In genomic region chr5:111194053-111194452, GRCh38 we compare ENCODE assay signal across 28 cellular contexts. TPM values are rescaled to one million over a fixed set of nuclear protein-coding genes. Genes with fewer than 3 reads are reported as not detected.
DNase-seq lines count a peak whose midpoint lies in the region; ATAC-seq and TF ChIP-seq lines count a peak whose summit lies in the region.
"Had no signal": no experiment of that assay in that cellular context is flagged by ENCODE, and none has a peak within 500 bp of the region (broad histone marks: within the 10 kb centered on the region; RNA-seq: fewer than 3 reads in every experiment).

No MANE protein-coding gene starts in this region.

- peak; percentile 52 for ATAC-seq in GM23338
- ATAC-seq in WTC11: peak; percentile 61; the same call in 1 of the 2 replicates
- ATAC-seq: A549, GM12878 had no signal

- no peaks in the 10 kb centered on the region for H3K9me3 Mint-ChIP-seq in GM23338
- H3K9me3 Mint-ChIP-seq in WTC11: no peaks in the 10 kb centered on the region
- H3K9me3 Mint-ChIP-seq in neural progenitor cell: no peaks in the 10 kb centered on the region
- H3K9me3 Mint-ChIP-seq in osteocyte (ENCODE audit: unreplicated experiment): no peaks in the 10 kb centered on the region
- H3K9me3 Mint-ChIP-seq: CD4-positive, CD25-positive, alpha-beta regulatory T cell; CD8-positive, alpha-beta memory T cell had no signal

- H3K9ac ChIP-seq in neural progenitor cell: no peak overlapping the region
- H3K9ac ChIP-seq: BLaER1 had no signal

- peaks cover 25% of the 10 kb centered on the region for H3K4me1 Mint-ChIP-seq in GM23338
- peaks cover 17% of the 10 kb centered on the region for H3K4me1 Mint-ChIP-seq in WTC11
- H3K4me1 Mint-ChIP-seq in neural progenitor cell: peaks cover 7% of the 10 kb centered on the region
- no peaks in the 10 kb centered on the region for H3K4me1 Mint-ChIP-seq in osteocyte (ENCODE audit: unreplicated experiment)
- H3K4me1 Mint-ChIP-seq: CD14-positive monocyte; CD4-positive, alpha-beta memory T cell; CD8-positive, alpha-beta memory T cell had no signal

- H3K27ac Mint-ChIP-seq in GM23338: no peak overlapping the region
- H3K27ac Mint-ChIP-seq in WTC11: peak overlapping the region; percentile 32; the same call in 1 of the 2 replicates
- no peak overlapping the region for H3K27ac Mint-ChIP-seq in neural progenitor cell
- H3K27ac Mint-ChIP-seq in osteocyte (ENCODE audit: unreplicated experiment): no peak overlapping the region
- H3K27ac Mint-ChIP-seq: CD14-positive monocyte; CD4-positive, alpha-beta memory T cell; CD8-positive, alpha-beta memory T cell had no signal

- H3K27me3 Mint-ChIP-seq in GM23338 (ENCODE audit: insufficient read depth, low read depth, poor library complexity) (no peaks in the 10 kb centered on the region), WTC11 (ENCODE audit: low read depth) (no peaks in the 10 kb centered on the region), neural progenitor cell (ENCODE audit: insufficient read depth, low read depth) (no peaks in the 10 kb centered on the region), osteocyte (ENCODE audit: unreplicated experiment) (peaks cover 56% of the 10 kb centered on the region)

- no peak overlapping the region for H2AFZ ChIP-seq in GM23338
- peak overlapping the region; percentile 8 for H2AFZ ChIP-seq in neural progenitor cell (replicated peaks)

- H3F3A ChIP-seq in GM23338 (replicated peaks; ENCODE audit: low read depth): no peaks in the 10 kb centered on the region
- H3F3A ChIP-seq in neural progenitor cell (ENCODE audit: low read depth): peaks cover 9% of the 10 kb centered on the region

- H3K27me3 ChIP-seq in GM23338 (ENCODE audit: insufficient read depth) (no peaks in the 10 kb centered on the region), neural progenitor cell (no peaks in the 10 kb centered on the region)
- H3K27me3 ChIP-seq: BE2C, BLaER1 had no signal

- TF ChIP-seq CTCF in GM23338 (conservative IDR thresholded peaks at IDR 0.05; ENCODE audit: low read depth in 2 of 2): no peak
- TF ChIP-seq CTCF in WTC11 (IDR thresholded peaks at IDR 0.05): no peak
- TF ChIP-seq CTCF in neural progenitor cell (IDR thresholded peaks at IDR 0.05): no peak
- TF ChIP-seq CTCF in osteocyte (IDR thresholded peaks at IDR 0.05): no peak

- H3K4me3 Mint-ChIP-seq in GM23338 (no peak overlapping the region), WTC11 (no peak overlapping the region), neural progenitor cell (no peak overlapping the region), osteocyte (ENCODE audit: unreplicated experiment) (no peak overlapping the region)
- H3K4me3 Mint-ChIP-seq: CD14-positive monocyte; CD4-positive, alpha-beta memory T cell; CD4-positive, CD25-positive, alpha-beta regulatory T cell; CD8-positive, alpha-beta memory T cell had no signal

- H3K36me3 ChIP-seq in GM23338 (ENCODE audit: insufficient read depth) (no peaks in the 10 kb centered on the region), neural progenitor cell (no peaks in the 10 kb centered on the region)
- H3K36me3 ChIP-seq: BE2C, BLaER1 had no signal

- H3K79me2 ChIP-seq in GM23338 (replicated peaks; ENCODE audit: insufficient read depth): no peaks in the 10 kb centered on the region
- no peaks in the 10 kb centered on the region for H3K79me2 ChIP-seq in neural progenitor cell (ENCODE audit: low read depth)

- H3K4me2 ChIP-seq in GM23338 (no peak overlapping the region), neural progenitor cell (no peak overlapping the region)
- H3K4me2 ChIP-seq: A549, BLaER1 had no signal

- H3K36me3 Mint-ChIP-seq in GM23338 (ENCODE audit: low read depth) (no peaks in the 10 kb centered on the region), WTC11 (no peaks in the 10 kb centered on the region), neural progenitor cell (no peaks in the 10 kb centered on the region), osteocyte (ENCODE audit: unreplicated experiment) (no peaks in the 10 kb centered on the region)
- H3K36me3 Mint-ChIP-seq: CD14-positive monocyte; CD4-positive, CD25-positive, alpha-beta regulatory T cell; CD8-positive, alpha-beta memory T cell had no signal

- H3K4me3 ChIP-seq in GM23338 (no peak overlapping the region), neural progenitor cell (no peak overlapping the region)
- H3K4me3 ChIP-seq: A549, BLaER1, GM12878 had no signal

- H4K20me1 ChIP-seq in GM23338 (replicated peaks; ENCODE audit: insufficient read depth): no peaks in the 10 kb centered on the region
- H4K20me1 ChIP-seq in neural progenitor cell (ENCODE audit: low read depth): no peaks in the 10 kb centered on the region
- H4K20me1 ChIP-seq: BLaER1 had no signal

- H3K27ac ChIP-seq in GM23338 (ENCODE audit: low read depth) (no peak overlapping the region), neural progenitor cell (no peak overlapping the region)
- H3K27ac ChIP-seq: 22Rv1, A549, BLaER1 had no signal

- DNase-seq in NCI-H82 (lab: John Stamatoyannopoulos, UW) (peak; percentile 2), NCI-H82 treated with DMSO at 0.1 percent for 48 hours (lab: John Stamatoyannopoulos, UW; ENCODE audit: unreplicated experiment) (no peak), GM23338 (ENCODE audit: low spot score) (peak; percentile 30), WTC11 (ENCODE audit: low spot score) (no peak), neural progenitor cell (ENCODE audit: low spot score) (no peak), amniotic stem cell (lab: John Stamatoyannopoulos, UW) (no peak), osteocyte (ENCODE audit: extremely low spot score, unreplicated experiment) (no peak), SIG-M5 treated with dmso at 0.1 percent for 504 hours (lab: John Stamatoyannopoulos, UW; ENCODE audit: unreplicated experiment) (no peak)
- DNase-seq: ACHN; BE2C; C1 segment of cervical spinal cord; CD4-positive, alpha-beta memory T cell; CD4-positive, CD25-positive, alpha-beta regulatory T cell; CD8-positive, alpha-beta memory T cell; COR-L47; DMS 273 treated with DMSO at 0.1 percent for 48 hours; DMS153; DMS53; DMS79; DND-41; EL; GDM1 had no signal

- CTCF ChIA-PET in WTC11 (lab: Charles Lee): no interaction called here

- POLR2A ChIA-PET in WTC11 (lab: Charles Lee): no interaction called here

- no peaks in the 10 kb centered on the region for H3K9me2 ChIP-seq in GM23338 (ENCODE audit: insufficient read depth)

- peaks cover 4% of the 10 kb centered on the region; the same call in 1 of the 2 replicates for H3K4me1 ChIP-seq in GM23338 (ENCODE audit: insufficient read depth)
- peaks cover 5% of the 10 kb centered on the region for H3K4me1 ChIP-seq in neural progenitor cell
- H3K4me1 ChIP-seq: A549, BLaER1 had no signal

- no peaks in the 10 kb centered on the region for H3K9me3 ChIP-seq in neural progenitor cell (ENCODE audit: low read depth)
- H3K9me3 ChIP-seq: A549, BE2C, BLaER1 had no signal

TF ChIP-seq in WTC11, 78 proteins besides CTCF, POLR2A, EP300 and RAD21 (continues in another document):
- TF ChIP-seq E2F4 (CRISPR knock-in tag; IDR thresholded peaks at IDR 0.05; ENCODE audit: borderline replicate concordance, low read depth) (no peak), MXD4 (CRISPR knock-in tag; IDR thresholded peaks at IDR 0.05; ENCODE audit: borderline replicate concordance) (no peak), NR2C2 (CRISPR knock-in tag; IDR thresholded peaks at IDR 0.05) (no peak), ZNF317 (CRISPR knock-in tag; IDR thresholded peaks at IDR 0.05; ENCODE audit: borderline replicate concordance, low read depth) (no peak), RELA (CRISPR knock-in tag; IDR thresholded peaks at IDR 0.05; ENCODE audit: borderline replicate concordance) (no peak), ZNF219 (CRISPR knock-in tag; IDR thresholded peaks at IDR 0.05; ENCODE audit: borderline replicate concordance) (no peak), GTF2I (CRISPR knock-in tag; conservative IDR thresholded peaks at IDR 0.05) (no peak), CREB1 (CRISPR knock-in tag; IDR thresholded peaks at IDR 0.05) (no peak), ZNF423 (CRISPR knock-in tag; IDR thresholded peaks at IDR 0.05) (no peak), ETV6 (CRISPR knock-in tag; IDR thresholded peaks at IDR 0.05) (no peak), ZNF416 (CRISPR knock-in tag; IDR thresholded peaks at IDR 0.05) (no peak), EMX1 (CRISPR knock-in tag; IDR thresholded peaks at IDR 0.05) (no peak)
- TF ChIP-seq, protein P1, sequence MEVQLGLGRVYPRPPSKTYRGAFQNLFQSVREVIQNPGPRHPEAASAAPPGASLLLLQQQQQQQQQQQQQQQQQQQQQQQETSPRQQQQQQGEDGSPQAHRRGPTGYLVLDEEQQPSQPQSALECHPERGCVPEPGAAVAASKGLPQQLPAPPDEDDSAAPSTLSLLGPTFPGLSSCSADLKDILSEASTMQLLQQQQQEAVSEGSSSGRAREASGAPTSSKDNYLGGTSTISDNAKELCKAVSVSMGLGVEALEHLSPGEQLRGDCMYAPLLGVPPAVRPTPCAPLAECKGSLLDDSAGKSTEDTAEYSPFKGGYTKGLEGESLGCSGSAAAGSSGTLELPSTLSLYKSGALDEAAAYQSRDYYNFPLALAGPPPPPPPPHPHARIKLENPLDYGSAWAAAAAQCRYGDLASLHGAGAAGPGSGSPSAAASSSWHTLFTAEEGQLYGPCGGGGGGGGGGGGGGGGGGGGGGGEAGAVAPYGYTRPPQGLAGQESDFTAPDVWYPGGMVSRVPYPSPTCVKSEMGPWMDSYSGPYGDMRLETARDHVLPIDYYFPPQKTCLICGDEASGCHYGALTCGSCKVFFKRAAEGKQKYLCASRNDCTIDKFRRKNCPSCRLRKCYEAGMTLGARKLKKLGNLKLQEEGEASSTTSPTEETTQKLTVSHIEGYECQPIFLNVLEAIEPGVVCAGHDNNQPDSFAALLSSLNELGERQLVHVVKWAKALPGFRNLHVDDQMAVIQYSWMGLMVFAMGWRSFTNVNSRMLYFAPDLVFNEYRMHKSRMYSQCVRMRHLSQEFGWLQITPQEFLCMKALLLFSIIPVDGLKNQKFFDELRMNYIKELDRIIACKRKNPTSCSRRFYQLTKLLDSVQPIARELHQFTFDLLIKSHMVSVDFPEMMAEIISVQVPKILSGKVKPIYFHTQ (CRISPR knock-in tag; IDR thresholded peaks at IDR 0.05): no peak

RNA-seq across cellular contexts. Expression of gene CAMK4, which starts 30.1 kb away (rescaled TPM):
- 5.0 and 7.3 TPM in 2 replicates for total RNA-seq in GM23338 (2014; rRNA removed; shearing (Covaris generic))
- 3.4 and 4.2 TPM in 2 replicates for polyA plus RNA-seq in GM23338 (2016; fragmentation: Nextera tagmentation; extraction: Ambion mirVana)
- total RNA-seq in WTC11 (2021) (5.8 to 10.6 TPM (median 7.4 TPM) in 3 replicates), neural progenitor cell (ENCODE audit: low replicate concordance) (3.3 and 5.0 TPM in 2 replicates), osteocyte (0.39 and 1.2 TPM in 2 replicates)
- total RNA-seq: G401 had no signal
- polyA plus RNA-seq: A549 had no signal

Comparison
In these comparisons a context has a peak if more than half of its experiments do, and no peak if none do; other contexts are left out.
1. DNase-seq: peak in NCI-H82 (single experiment) and GM23338 (single experiment); none in NCI-H82 treated with DMSO at 0.1 percent for 48 hours (single experiment), WTC11 (single experiment), neural progenitor cell (single experiment), amniotic stem cell (single experiment), osteocyte (single experiment) and SIG-M5 treated with dmso at 0.1 percent for 504 hours (single experiment).